38 cellular contexts compared by ENCODE assay signal in genomic region chr2:136402281-136402680, GRCh38.
"Had no signal": no experiment of that assay in that cellular context is flagged by ENCODE, and none has a peak within 500 bp of the region (broad histone marks: within the 10 kb centered on the region; RNA-seq: fewer than 3 reads in every experiment).

No MANE protein-coding gene starts in this region.

- H3K4me1 Mint-ChIP-seq: activated naive CD4-positive, alpha-beta T cell treated with anti-CD3 and anti-CD28 coated beads, Interleukin-2, amount 50 U/mL, for 24 hours; activated naive CD8-positive, alpha-beta T cell treated with anti-CD3 and anti-CD28 coated beads for 36 hours; activated naive CD8-positive, alpha-beta T cell treated with anti-CD3 and anti-CD28 coated beads, Interleukin-2, amount 50 U/mL, for 24 hours; T-helper 17 cell had no signal

- H3K4me3 ChIP-seq: adrenal gland, ascending aorta, breast epithelium, cardiac muscle cell, esophagus squamous epithelium, gastroesophageal sphincter, heart right ventricle, hepatocyte had no signal

- H3K9me3 Mint-ChIP-seq: activated B cell treated with CpG ODN at 0.5 μM for 24 hours; activated CD8-positive, alpha-beta T cell treated with anti-CD3 and anti-CD28 coated beads for 36 hours; activated naive CD4-positive, alpha-beta T cell treated with anti-CD3 and anti-CD28 coated beads for 36 hours; activated naive CD4-positive, alpha-beta T cell treated with anti-CD3 and anti-CD28 coated beads, Interleukin-2, amount 50 U/mL, for 24 hours; activated naive CD8-positive, alpha-beta T cell treated with anti-CD3 and anti-CD28 coated beads for 36 hours; activated naive CD8-positive, alpha-beta T cell treated with anti-CD3 and anti-CD28 coated beads, Interleukin-2, amount 50 U/mL, for 24 hours; activated T-cell treated with anti-CD3 and anti-CD28 coated beads, Interleukin-2, amount 50 U/mL, for 4 hours; activated T-helper 1 cell treated with anti-CD3 and anti-CD28 coated beads, Interleukin-12 subunit alpha, Interleukin-12 subunit beta, Interleukin-2, Interleukin-4 antibody, amounts not matched to agents 30 ng/mL and 10 ng/mL and 1 ng/mL, durations not matched to agents 14 hours and 24 hours and 36 hours; activated T-helper 2 cell treated with anti-CD3 and anti-CD28 coated beads, Interferon-gamma antibody, Interleukin-2, Interleukin-4, amounts not matched to agents 10 μg/mL and 5 μg/mL and 100 μg/mL, durations not matched to agents 14 hours and 24 hours and 36 hours; effector memory CD8-positive, alpha-beta T cell; T-helper 2 cell treated with Interferon-gamma antibody and Interleukin-4, amounts not matched to agents 5 μg/mL and 100 μg/mL, for 36 hours had no signal

- H3K4me3 Mint-ChIP-seq: activated B cell treated with CpG ODN at 0.5 μM for 24 hours; activated CD8-positive, alpha-beta T cell treated with anti-CD3 and anti-CD28 coated beads for 36 hours; activated naive CD4-positive, alpha-beta T cell treated with anti-CD3 and anti-CD28 coated beads for 36 hours; activated naive CD4-positive, alpha-beta T cell treated with anti-CD3 and anti-CD28 coated beads, Interleukin-2, amount 50 U/mL, for 24 hours; activated naive CD8-positive, alpha-beta T cell treated with anti-CD3 and anti-CD28 coated beads for 36 hours; activated naive CD8-positive, alpha-beta T cell treated with anti-CD3 and anti-CD28 coated beads, Interleukin-2, amount 50 U/mL, for 24 hours; activated T-cell treated with anti-CD3 and anti-CD28 coated beads, Interleukin-2, amount 50 U/mL, for 4 hours; activated T-helper 1 cell treated with anti-CD3 and anti-CD28 coated beads, Interleukin-12 subunit alpha, Interleukin-12 subunit beta, Interleukin-2, Interleukin-4 antibody, amounts not matched to agents 30 ng/mL and 10 ng/mL and 1 ng/mL, durations not matched to agents 14 hours and 24 hours and 36 hours; brain; effector memory CD8-positive, alpha-beta T cell; T-helper 17 cell; T-helper 2 cell treated with Interferon-gamma antibody and Interleukin-4, amounts not matched to agents 5 μg/mL and 100 μg/mL, for 36 hours had no signal

- H3K27me3 ChIP-seq: adrenal gland, ascending aorta, cardiac muscle cell had no signal

- H3K36me3 Mint-ChIP-seq: activated naive CD4-positive, alpha-beta T cell treated with anti-CD3 and anti-CD28 coated beads, Interleukin-2, amount 50 U/mL, for 24 hours; activated naive CD8-positive, alpha-beta T cell treated with anti-CD3 and anti-CD28 coated beads for 36 hours; brain had no signal

- ATAC-seq: activated CD4-positive, CD25-positive, alpha-beta regulatory T cell treated with anti-CD3 and anti-CD28 coated beads, Interleukin-2, amount 50 U/mL, for 24 hours; activated CD8-positive, alpha-beta T cell treated with anti-CD3 and anti-CD28 coated beads for 36 hours; activated naive CD8-positive, alpha-beta T cell treated with anti-CD3 and anti-CD28 coated beads, Interleukin-2, amount 50 U/mL, for 24 hours; activated T-cell treated with anti-CD3 and anti-CD28 coated beads, Interleukin-2, amount 50 U/mL, for 4 hours; effector memory CD8-positive, alpha-beta T cell; gastroesophageal sphincter; heart right ventricle; T-helper 17 cell had no signal

- H3K9me3 ChIP-seq: adrenal gland, ascending aorta, breast epithelium, esophagus squamous epithelium, gastroesophageal sphincter, heart right ventricle had no signal

- H3K27ac Mint-ChIP-seq: activated B cell treated with CpG ODN at 0.5 μM for 24 hours; activated CD8-positive, alpha-beta T cell treated with anti-CD3 and anti-CD28 coated beads for 36 hours; activated naive CD4-positive, alpha-beta T cell treated with anti-CD3 and anti-CD28 coated beads for 36 hours; activated naive CD4-positive, alpha-beta T cell treated with anti-CD3 and anti-CD28 coated beads, Interleukin-2, amount 50 U/mL, for 24 hours; activated naive CD8-positive, alpha-beta T cell treated with anti-CD3 and anti-CD28 coated beads for 36 hours; activated naive CD8-positive, alpha-beta T cell treated with anti-CD3 and anti-CD28 coated beads, Interleukin-2, amount 50 U/mL, for 24 hours; activated T-helper 1 cell treated with anti-CD3 and anti-CD28 coated beads, Interleukin-12 subunit alpha, Interleukin-12 subunit beta, Interleukin-2, Interleukin-4 antibody, amounts not matched to agents 30 ng/mL and 10 ng/mL and 1 ng/mL, durations not matched to agents 14 hours and 24 hours and 36 hours; activated T-helper 2 cell treated with anti-CD3 and anti-CD28 coated beads, Interferon-gamma antibody, Interleukin-2, Interleukin-4, amounts not matched to agents 10 μg/mL and 5 μg/mL and 100 μg/mL, durations not matched to agents 14 hours and 24 hours and 36 hours; brain; effector memory CD8-positive, alpha-beta T cell; T-helper 17 cell; T-helper 2 cell treated with Interferon-gamma antibody and Interleukin-4, amounts not matched to agents 5 μg/mL and 100 μg/mL, for 36 hours had no signal

- H3K27ac ChIP-seq: adrenal gland, ascending aorta, breast epithelium, cardiac muscle cell, epithelial cell of prostate, esophagus squamous epithelium, gastroesophageal sphincter, heart right ventricle, hepatocyte, WERI-Rb-1 had no signal

- H3K36me3 ChIP-seq: adrenal gland, ascending aorta, breast epithelium, cardiac muscle cell, esophagus squamous epithelium, gastroesophageal sphincter, heart right ventricle, WERI-Rb-1 had no signal

- H3K4me1 ChIP-seq: adrenal gland, ascending aorta, breast epithelium, gastroesophageal sphincter, heart right ventricle had no signal

- DNase-seq: activated B cell treated with CpG ODN at 0.5 μM for 24 hours; activated CD4-positive, alpha-beta T cell treated with anti-CD3 and anti-CD28 coated beads for 48 hours; activated CD4-positive, alpha-beta T cell treated with anti-CD3 and anti-CD28 coated beads, Interleukin-2, amount 50 U/mL, for 1 hour; activated CD4-positive, alpha-beta T cell treated with anti-CD3 and anti-CD28 coated beads, Interleukin-2, amount 50 U/mL, for 48 hours; activated CD8-positive, alpha-beta memory T cell treated with anti-CD3 and anti-CD28 coated beads for 24 hours; activated CD8-positive, alpha-beta memory T cell treated with anti-CD3 and anti-CD28 coated beads, Interleukin-2, amount 50 U/mL, for 4 hours; activated CD8-positive, alpha-beta T cell treated with anti-CD3 and anti-CD28 coated beads for 36 hours; activated effector memory CD4-positive, alpha-beta T cell treated with anti-CD3 and anti-CD28 coated beads, Interleukin-2, amount 50 U/mL, for 16 hours; activated naive CD4-positive, alpha-beta T cell treated with anti-CD3 and anti-CD28 coated beads for 36 hours; activated naive CD8-positive, alpha-beta T cell treated with anti-CD3 and anti-CD28 coated beads for 36 hours; activated naive CD8-positive, alpha-beta T cell treated with anti-CD3 and anti-CD28 coated beads, Interleukin-2, amount 50 U/mL, for 24 hours; activated T-cell treated with anti-CD3 and anti-CD28 coated beads for 4 hours; activated T-cell treated with anti-CD3 and anti-CD28 coated beads, Interleukin-2, amount 50 U/mL, for 4 hours; adrenal gland; central memory CD4-positive, alpha-beta T cell; cortex of kidney; dermis blood vessel endothelial cell; effector CD4-positive, alpha-beta T cell; effector memory CD8-positive, alpha-beta T cell; esophagus squamous epithelium; foreskin melanocyte; heart right ventricle; T-helper 1 cell; T-helper 17 cell; T1000; WERI-Rb-1 had no signal
